22 cellular contexts compared by ENCODE assay signal in genomic region chr9:123894822-123895221, GRCh38.
"Had no signal": no experiment of that assay in that cellular context is flagged by ENCODE, and none has a peak within 500 bp of the region (broad histone marks: within the 10 kb centered on the region; RNA-seq: fewer than 3 reads in every experiment).

No MANE protein-coding gene starts in this region.

- H3K36me3 ChIP-seq: left ventricle myocardium inferior, spleen, tibial artery had no signal

- DNase-seq: activated B cell treated with CpG ODN at 0.5 μM for 24 hours; activated CD4-positive, alpha-beta T cell treated with anti-CD3 and anti-CD28 coated beads, Interleukin-2, amount 10 ng/mL, durations not matched to agents 7 days and 5 days; activated CD8-positive, alpha-beta T cell treated with anti-CD3 and anti-CD28 coated beads, Interleukin-2, amount 10 ng/mL, durations not matched to agents 7 days and 5 days; activated naive CD4-positive, alpha-beta T cell treated with anti-CD3 and anti-CD28 coated beads, Interleukin-2, amount 10 ng/mL, durations not matched to agents 7 days and 5 days; activated naive CD8-positive, alpha-beta T cell treated with anti-CD3 and anti-CD28 coated beads, Interleukin-2, amount 50 U/mL, for 24 hours; activated T-cell treated with anti-CD3 and anti-CD28 coated beads, Interleukin-2, amount 50 U/mL, for 4 hours; anterior cingulate cortex; caudate nucleus; effector memory CD8-positive, alpha-beta T cell; foreskin melanocyte; glutamatergic neuron; hypothalamus; left ventricle myocardium inferior; mammary epithelial cell; midbrain; occipital lobe; posterior cingulate gyrus; spleen; stimulated activated naive CD4-positive, alpha-beta T cell; tibial artery had no signal

- H3K27me3 ChIP-seq: spleen, tibial artery had no signal

- H3K9me3 ChIP-seq: left ventricle myocardium inferior, spleen, tibial artery had no signal

- H3K27ac ChIP-seq: left ventricle myocardium inferior, spleen, tibial artery had no signal

- H3K36me3 Mint-ChIP-seq: activated naive CD4-positive, alpha-beta T cell treated with anti-CD3 and anti-CD28 coated beads, Interleukin-2, amount 10 ng/mL, durations not matched to agents 7 days and 5 days had no signal

- H3K4me3 Mint-ChIP-seq: activated B cell treated with CpG ODN at 0.5 μM for 24 hours; activated CD4-positive, alpha-beta T cell treated with anti-CD3 and anti-CD28 coated beads, Interleukin-2, amount 10 ng/mL, durations not matched to agents 7 days and 5 days; activated CD8-positive, alpha-beta T cell treated with anti-CD3 and anti-CD28 coated beads, Interleukin-2, amount 10 ng/mL, durations not matched to agents 7 days and 5 days; activated naive CD4-positive, alpha-beta T cell treated with anti-CD3 and anti-CD28 coated beads, Interleukin-2, amount 10 ng/mL, durations not matched to agents 7 days and 5 days; activated naive CD8-positive, alpha-beta T cell treated with anti-CD3 and anti-CD28 coated beads, Interleukin-2, amount 50 U/mL, for 24 hours; activated T-cell treated with anti-CD3 and anti-CD28 coated beads, Interleukin-2, amount 50 U/mL, for 4 hours; brain; effector memory CD8-positive, alpha-beta T cell; nephron had no signal

- H3K4me3 ChIP-seq: left ventricle myocardium inferior, spleen, tibial artery had no signal

- H3K4me1 ChIP-seq: tibial artery had no signal

- ATAC-seq: activated CD8-positive, alpha-beta T cell treated with anti-CD3 and anti-CD28 coated beads, Interleukin-2, amount 10 ng/mL, durations not matched to agents 7 days and 5 days; activated naive CD8-positive, alpha-beta T cell treated with anti-CD3 and anti-CD28 coated beads, Interleukin-2, amount 50 U/mL, for 24 hours; activated T-cell treated with anti-CD3 and anti-CD28 coated beads, Interleukin-2, amount 50 U/mL, for 4 hours; effector memory CD8-positive, alpha-beta T cell had no signal

- H3K27ac Mint-ChIP-seq: activated B cell treated with CpG ODN at 0.5 μM for 24 hours; activated CD4-positive, alpha-beta T cell treated with anti-CD3 and anti-CD28 coated beads, Interleukin-2, amount 10 ng/mL, durations not matched to agents 7 days and 5 days; activated CD8-positive, alpha-beta T cell treated with anti-CD3 and anti-CD28 coated beads, Interleukin-2, amount 10 ng/mL, durations not matched to agents 7 days and 5 days; activated naive CD4-positive, alpha-beta T cell treated with anti-CD3 and anti-CD28 coated beads, Interleukin-2, amount 10 ng/mL, durations not matched to agents 7 days and 5 days; activated naive CD8-positive, alpha-beta T cell treated with anti-CD3 and anti-CD28 coated beads, Interleukin-2, amount 50 U/mL, for 24 hours; effector memory CD8-positive, alpha-beta T cell; nephron had no signal

- H3K27me3 Mint-ChIP-seq: activated B cell treated with CpG ODN at 0.5 μM for 24 hours; activated CD4-positive, alpha-beta T cell treated with anti-CD3 and anti-CD28 coated beads, Interleukin-2, amount 10 ng/mL, durations not matched to agents 7 days and 5 days; activated naive CD4-positive, alpha-beta T cell treated with anti-CD3 and anti-CD28 coated beads, Interleukin-2, amount 10 ng/mL, durations not matched to agents 7 days and 5 days; activated naive CD8-positive, alpha-beta T cell treated with anti-CD3 and anti-CD28 coated beads, Interleukin-2, amount 50 U/mL, for 24 hours; brain; effector memory CD8-positive, alpha-beta T cell had no signal

- H3K9me3 Mint-ChIP-seq: activated B cell treated with CpG ODN at 0.5 μM for 24 hours; activated CD4-positive, alpha-beta T cell treated with anti-CD3 and anti-CD28 coated beads, Interleukin-2, amount 10 ng/mL, durations not matched to agents 7 days and 5 days; activated naive CD4-positive, alpha-beta T cell treated with anti-CD3 and anti-CD28 coated beads, Interleukin-2, amount 10 ng/mL, durations not matched to agents 7 days and 5 days; activated naive CD8-positive, alpha-beta T cell treated with anti-CD3 and anti-CD28 coated beads, Interleukin-2, amount 50 U/mL, for 24 hours; activated T-cell treated with anti-CD3 and anti-CD28 coated beads, Interleukin-2, amount 50 U/mL, for 4 hours; effector memory CD8-positive, alpha-beta T cell had no signal
